ENCODE assay signal across 8 cellular contexts in the genomic region with DNA sequence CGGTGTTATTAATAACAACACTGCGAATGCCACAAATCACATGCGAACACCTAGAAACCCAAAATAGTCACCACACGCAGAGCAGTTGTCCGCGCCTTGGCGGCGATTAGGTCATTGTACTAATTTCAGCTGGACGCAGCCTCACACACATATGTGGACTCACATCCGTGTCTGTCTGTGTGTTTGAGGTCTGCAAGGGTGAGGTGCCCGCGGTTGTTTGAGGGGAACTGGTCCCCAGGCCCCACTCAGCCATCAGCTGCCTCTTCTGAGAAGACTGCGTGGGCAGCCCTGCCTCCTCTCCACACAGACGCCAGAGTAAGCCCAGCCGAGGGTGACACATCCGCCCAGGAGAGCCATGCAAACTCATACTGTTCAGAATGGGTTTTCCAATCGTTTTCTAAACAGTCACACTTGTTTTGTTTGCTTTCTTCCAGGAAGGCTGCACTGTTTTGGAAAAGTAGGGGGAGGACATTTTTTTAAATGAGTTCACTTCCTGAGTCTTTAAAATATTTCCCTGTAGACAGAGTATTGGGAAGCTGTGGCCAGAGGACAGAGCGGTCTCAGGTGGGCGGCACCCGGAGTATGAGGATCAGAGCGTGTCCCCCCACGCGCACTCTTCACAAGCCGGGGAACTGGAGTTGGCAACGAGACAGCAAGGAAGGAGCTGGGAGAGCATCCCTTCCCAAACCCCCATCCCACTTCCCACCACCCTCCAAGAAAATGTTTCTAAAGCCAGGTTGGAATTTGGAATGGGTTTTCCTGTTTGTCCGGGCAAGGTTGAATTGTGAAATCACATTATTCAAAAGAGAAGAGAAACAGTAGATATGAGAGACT. TPM values are rescaled to one million over a fixed set of nuclear protein-coding genes. Genes with fewer than 3 reads are reported as not detected.
DNase-seq lines count a peak whose midpoint lies in the region; ATAC-seq and TF ChIP-seq lines count a peak whose summit lies in the region.

No MANE protein-coding gene starts in this region.

- CTCF ChIA-PET in activated CD4-positive, alpha-beta memory T cell treated with anti-CD3 and anti-CD28 coated beads, Interleukin-2, amount 10 ng/mL, durations not matched to agents 7 days and 5 days (lab: Charles Lee), result interaction anchor here (1.4 to 2.4 kb wide), 2 partner anchors 8 to 64 kb away, joined by 3 to 8 read pairs; no protein-coding TSS in a partner anchor

- POLR2A ChIA-PET in activated CD4-positive, alpha-beta memory T cell treated with anti-CD3 and anti-CD28 coated beads, Interleukin-2, amount 10 ng/mL, durations not matched to agents 7 days and 5 days (lab: Charles Lee), result interaction anchor here (0.6 to 5.9 kb wide), 10 partner anchors 12 to 580 kb away, joined by 3 to 41 read pairs (median 4); partner anchors contain the start of gene IRF2BP2

- H3K36me3 ChIP-seq in KMS-11 (ENCODE audit: insufficient read depth) (no peaks in the 10 kb centered on the region), neural cell (ENCODE audit: insufficient read depth, low read length) (no peaks in the 10 kb centered on the region), stomach smooth muscle (ENCODE audit: control insufficient read depth in 2 of 2, insufficient read depth in 2 of 2, low read length in 2 of 2) (no peaks in the 10 kb centered on the region), H7 (replicated peaks; ENCODE audit: control insufficient read depth, insufficient read depth, low read length) (no peaks in the 10 kb centered on the region)

- H3K4me3 ChIP-seq in KMS-11 (IDR thresholded peaks at IDR 0.05; ENCODE audit: insufficient read depth, low read depth, low read length) (no peak overlapping the region), neural cell (ENCODE audit: low read length) (peak overlapping the region; percentile 6), stomach smooth muscle (ENCODE audit: low read length in 2 of 2) (peak overlapping the region; percentile 5 to 54), H7 (ENCODE audit: insufficient read depth, low read depth, low read length) (no peak overlapping the region)

- H2AFZ ChIP-seq in KMS-11 (ENCODE audit: low read depth), result peak overlapping the region; percentile 88
- no peak overlapping the region for H2AFZ ChIP-seq in neural cell (ENCODE audit: low read depth, low read length)

- H3K79me2 ChIP-seq in KMS-11 (ENCODE audit: insufficient read depth, low read depth), result no peaks in the 10 kb centered on the region
- H3K79me2 ChIP-seq in neural cell (replicated peaks; ENCODE audit: insufficient read depth, low read length), result no peaks in the 10 kb centered on the region

- H3K9me3 ChIP-seq in neural cell (ENCODE audit: low read length) (no peaks in the 10 kb centered on the region), stomach smooth muscle (ENCODE audit: control insufficient read depth in 2 of 2, low read length in 2 of 2) (no peaks in the 10 kb centered on the region)

- H3K9ac ChIP-seq in KMS-11, result peak overlapping the region; percentile 55
- H3K9ac ChIP-seq in neural cell (ENCODE audit: low read length), result peak overlapping the region; percentile 52
- H3K9ac ChIP-seq in stomach smooth muscle (ENCODE audit: low read length in 2 of 2), result peak overlapping the region; percentile 60 to 72

- TF ChIP-seq RAD21 in neural cell (conservative IDR thresholded peaks at IDR 0.05), result no peak

- H3F3A ChIP-seq in neural cell (ENCODE audit: insufficient read depth, low read length, poor library complexity, severe bottlenecking), result no peaks in the 10 kb centered on the region

- peak overlapping the region; percentile 72 for H3K27ac ChIP-seq in KMS-11
- H3K27ac ChIP-seq in neural cell (ENCODE audit: low read length), result peak overlapping the region; percentile 76
- peak overlapping the region; percentile 93 for H3K27ac ChIP-seq in stomach smooth muscle (ENCODE audit: low read length)

- H3K27me3 Mint-ChIP-seq in activated CD4-positive, alpha-beta memory T cell treated with anti-CD3 and anti-CD28 coated beads, Interleukin-2, amount 10 ng/mL, durations not matched to agents 7 days and 5 days, result no peaks in the 10 kb centered on the region
- peaks cover 5% of the 10 kb centered on the region for H3K27me3 Mint-ChIP-seq in endothelial cell (ENCODE audit: unreplicated experiment)

- no peaks in the 10 kb centered on the region for H3K9me3 Mint-ChIP-seq in activated CD4-positive, alpha-beta memory T cell treated with anti-CD3 and anti-CD28 coated beads, Interleukin-2, amount 10 ng/mL, durations not matched to agents 7 days and 5 days
- no peaks in the 10 kb centered on the region for H3K9me3 Mint-ChIP-seq in endothelial cell (ENCODE audit: unreplicated experiment)

- TF ChIP-seq CTCF in KMS-11 (conservative IDR thresholded peaks at IDR 0.05; ENCODE audit: low read depth, low read length) (no peak), endothelial cell (IDR thresholded peaks at IDR 0.05; ENCODE audit: unreplicated experiment) (no peak), neural cell (IDR thresholded peaks at IDR 0.05; ENCODE audit: poor library complexity, severe bottlenecking) (no peak)

- peak; percentile 60 for ATAC-seq in GM21528 (IDR thresholded peaks at IDR 0.05; ENCODE audit: low FRiP score, unreplicated experiment)

- no peaks in the 10 kb centered on the region for H3K36me3 Mint-ChIP-seq in activated CD4-positive, alpha-beta memory T cell treated with anti-CD3 and anti-CD28 coated beads, Interleukin-2, amount 10 ng/mL, durations not matched to agents 7 days and 5 days (ENCODE audit: low read depth)
- no peaks in the 10 kb centered on the region for H3K36me3 Mint-ChIP-seq in endothelial cell (ENCODE audit: low read depth, unreplicated experiment)

- no peak for TF ChIP-seq EP300 in neural cell (conservative IDR thresholded peaks at IDR 0.05; ENCODE audit: poor library complexity, severe bottlenecking)

- peak; percentile 79 for DNase-seq in GM03348 (ENCODE audit: low spot score)
- DNase-seq in activated CD4-positive, alpha-beta memory T cell treated with anti-CD3 and anti-CD28 coated beads, Interleukin-2, amount 10 ng/mL, durations not matched to agents 7 days and 5 days, result peak; percentile 75
- DNase-seq in endothelial cell (ENCODE audit: low spot score), result no peak
- no peak for DNase-seq in H7

- H3K27ac Mint-ChIP-seq in activated CD4-positive, alpha-beta memory T cell treated with anti-CD3 and anti-CD28 coated beads, Interleukin-2, amount 10 ng/mL, durations not matched to agents 7 days and 5 days, result peak overlapping the region; percentile 91
- H3K27ac Mint-ChIP-seq in endothelial cell (ENCODE audit: unreplicated experiment), result peak overlapping the region; percentile 65

- H3K4me2 ChIP-seq in KMS-11 (peak overlapping the region; percentile 91), neural cell (ENCODE audit: low read length) (no peak overlapping the region)

- H4K20me1 ChIP-seq in KMS-11 (ENCODE audit: insufficient read depth) (no peaks in the 10 kb centered on the region), neural cell (ENCODE audit: insufficient read depth) (no peaks in the 10 kb centered on the region)

- no peaks in the 10 kb centered on the region for H3K9me2 ChIP-seq in neural cell (ENCODE audit: insufficient read depth, low read length)

- H3K4me1 ChIP-seq in KMS-11 (ENCODE audit: low read depth, poor library complexity, severe bottlenecking), result peaks cover 44% of the 10 kb centered on the region
- H3K4me1 ChIP-seq in stomach smooth muscle (ENCODE audit: control insufficient read depth, insufficient read depth, low read length), result peaks cover 50% of the 10 kb centered on the region

- peak overlapping the region; percentile 51 for H3K4me3 Mint-ChIP-seq in activated CD4-positive, alpha-beta memory T cell treated with anti-CD3 and anti-CD28 coated beads, Interleukin-2, amount 10 ng/mL, durations not matched to agents 7 days and 5 days
- no peak overlapping the region for H3K4me3 Mint-ChIP-seq in endothelial cell (ENCODE audit: unreplicated experiment)

- H3K27me3 ChIP-seq in KMS-11 (ENCODE audit: insufficient read depth, low read depth) (no peaks in the 10 kb centered on the region), neural cell (ENCODE audit: insufficient read depth, low read depth, low read length) (no peaks in the 10 kb centered on the region), stomach smooth muscle (ENCODE audit: control insufficient read depth in 1 of 2, insufficient read depth in 2 of 2, low read length in 2 of 2) (no peaks in the 10 kb centered on the region), H7 (ENCODE audit: control insufficient read depth, insufficient read depth, low read length) (no peaks in the 10 kb centered on the region)

- peaks cover 37% of the 10 kb centered on the region for H3K4me1 Mint-ChIP-seq in activated CD4-positive, alpha-beta memory T cell treated with anti-CD3 and anti-CD28 coated beads, Interleukin-2, amount 10 ng/mL, durations not matched to agents 7 days and 5 days
- H3K4me1 Mint-ChIP-seq in endothelial cell (ENCODE audit: unreplicated experiment), result peaks cover 31% of the 10 kb centered on the region

TF ChIP-seq in neural cell, 6 proteins besides CTCF, POLR2A, EP300 and RAD21 (continues in another document):
- TF ChIP-seq, protein P1, sequence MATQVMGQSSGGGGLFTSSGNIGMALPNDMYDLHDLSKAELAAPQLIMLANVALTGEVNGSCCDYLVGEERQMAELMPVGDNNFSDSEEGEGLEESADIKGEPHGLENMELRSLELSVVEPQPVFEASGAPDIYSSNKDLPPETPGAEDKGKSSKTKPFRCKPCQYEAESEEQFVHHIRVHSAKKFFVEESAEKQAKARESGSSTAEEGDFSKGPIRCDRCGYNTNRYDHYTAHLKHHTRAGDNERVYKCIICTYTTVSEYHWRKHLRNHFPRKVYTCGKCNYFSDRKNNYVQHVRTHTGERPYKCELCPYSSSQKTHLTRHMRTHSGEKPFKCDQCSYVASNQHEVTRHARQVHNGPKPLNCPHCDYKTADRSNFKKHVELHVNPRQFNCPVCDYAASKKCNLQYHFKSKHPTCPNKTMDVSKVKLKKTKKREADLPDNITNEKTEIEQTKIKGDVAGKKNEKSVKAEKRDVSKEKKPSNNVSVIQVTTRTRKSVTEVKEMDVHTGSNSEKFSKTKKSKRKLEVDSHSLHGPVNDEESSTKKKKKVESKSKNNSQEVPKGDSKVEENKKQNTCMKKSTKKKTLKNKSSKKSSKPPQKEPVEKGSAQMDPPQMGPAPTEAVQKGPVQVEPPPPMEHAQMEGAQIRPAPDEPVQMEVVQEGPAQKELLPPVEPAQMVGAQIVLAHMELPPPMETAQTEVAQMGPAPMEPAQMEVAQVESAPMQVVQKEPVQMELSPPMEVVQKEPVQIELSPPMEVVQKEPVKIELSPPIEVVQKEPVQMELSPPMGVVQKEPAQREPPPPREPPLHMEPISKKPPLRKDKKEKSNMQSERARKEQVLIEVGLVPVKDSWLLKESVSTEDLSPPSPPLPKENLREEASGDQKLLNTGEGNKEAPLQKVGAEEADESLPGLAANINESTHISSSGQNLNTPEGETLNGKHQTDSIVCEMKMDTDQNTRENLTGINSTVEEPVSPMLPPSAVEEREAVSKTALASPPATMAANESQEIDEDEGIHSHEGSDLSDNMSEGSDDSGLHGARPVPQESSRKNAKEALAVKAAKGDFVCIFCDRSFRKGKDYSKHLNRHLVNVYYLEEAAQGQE (IDR thresholded peaks at IDR 0.05; ENCODE audit: borderline replicate concordance), result no peak

RNA-seq across cellular contexts. Expression of gene TOMM20, which starts 53.3 kb away (rescaled TPM):
- total RNA-seq in activated CD4-positive, alpha-beta memory T cell treated with anti-CD3 and anti-CD28 coated beads, Interleukin-2, amount 10 ng/mL, durations not matched to agents 7 days and 5 days, result 10 to 100 TPM; 81.4 to 89.3 TPM
- 105 TPM for total RNA-seq in endothelial cell (ENCODE audit: unreplicated experiment)
- 170 and 175 TPM in 2 replicates for polyA plus RNA-seq in neural cell
- polyA minus RNA-seq in neural cell, result 176 and 197 TPM in 2 replicates
- 172 and 214 TPM in 2 replicates for total RNA-seq in H7 (2014; rRNA removed; shearing (Covaris generic))

Comparison
In these comparisons a context has a peak if more than half of its experiments do, and no peak if none do; other contexts are left out.
1. DNase-seq: peak in GM03348 (single experiment) and activated CD4-positive, alpha-beta memory T cell treated with anti-CD3 and anti-CD28 coated beads, Interleukin-2, amount 10 ng/mL, durations not matched to agents 7 days and 5 days (single experiment); none in endothelial cell (single experiment) and H7 (single experiment).
2. H3K4me3 ChIP-seq: peak in neural cell (single experiment) and stomach smooth muscle (2 of 2); none in KMS-11 (single experiment) and H7 (single experiment).
3. Peak in every context shown above with its lines, with median percentiles within 50 percentile points of each other: H3K27ac ChIP-seq and H3K9ac ChIP-seq.